Comparison of ENCODE assay signal across 21 cellular contexts in the genomic region with DNA sequence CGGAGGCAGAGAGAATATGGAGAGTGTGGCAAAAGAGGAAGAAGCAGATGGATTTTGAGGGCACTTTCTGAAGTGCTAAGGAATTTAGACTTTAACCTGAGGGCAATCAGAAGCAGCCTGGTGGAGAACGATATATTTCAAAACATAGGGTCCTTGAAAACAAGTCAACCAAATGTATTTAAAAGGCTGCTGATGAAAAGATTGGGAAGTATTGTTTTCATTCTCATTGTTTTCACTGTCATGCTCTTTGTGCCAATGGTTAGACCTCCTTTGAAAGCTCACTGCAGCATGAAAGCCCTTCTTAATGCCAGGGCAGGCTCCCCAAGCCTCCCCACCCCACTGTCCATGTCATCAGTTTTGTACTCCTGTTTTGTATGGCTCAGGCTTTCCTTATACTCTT. TPM values are rescaled to one million over a fixed set of nuclear protein-coding genes. Genes with fewer than 3 reads are reported as not detected.
DNase-seq lines count a peak whose midpoint lies in the region; ATAC-seq, FAIRE-seq and TF ChIP-seq lines count a peak whose summit lies in the region.
"Had no signal": no experiment of that assay in that cellular context is flagged by ENCODE, and none has a peak within 500 bp of the region (broad histone marks: within the 10 kb centered on the region; RNA-seq: fewer than 3 reads in every experiment).

No MANE protein-coding gene starts in this region.

- no peaks in the 10 kb centered on the region for H3K9me1 ChIP-seq in K562 (ENCODE audit: control insufficient read depth, insufficient read depth, low read length)

- H3K27ac ChIP-seq in HL-60 (replicated peaks) (peak overlapping the region; percentile 69), K562 (ENCODE audit: extremely low read depth, low read depth, low read length) (no peak overlapping the region; the same call in 2 of the 3 replicates), kidney (ENCODE audit: low read depth in 2 of 2, low read length in 2 of 2) (peak overlapping the region; percentile 75 to 98), thyroid gland (peak overlapping the region; percentile 81 to 99 (median 94))

- H3K36me3 ChIP-seq in K562 (ENCODE audit: control insufficient read depth, insufficient read depth, low read length) (no peaks in the 10 kb centered on the region), kidney (ENCODE audit: control insufficient read depth in 1 of 2, insufficient read depth in 2 of 2, low read length in 2 of 2) (peaks cover 14 to 15% of the 10 kb centered on the region in 2 donors), thyroid gland (peaks cover 0 to 13% of the 10 kb centered on the region in 2 donors), Caco-2 (ENCODE audit: control insufficient read depth, insufficient read depth, low read length) (0 out of 2 replicates have a peak, but pooled peaks cover 1% of the 10 kb centered on the region)

- no peaks in the 10 kb centered on the region for H3K79me2 ChIP-seq in K562 (ENCODE audit: control insufficient read depth, insufficient read depth, low read length)

- ATAC-seq in K562: no peak
- ATAC-seq: CD8-positive, alpha-beta T cell; HCT116 had no signal

- FAIRE-seq in K562 (lab: Jason Lieb, UNC) (no peak), kidney (lab: Jason Lieb, UNC) (no peak)
- FAIRE-seq: GM12891, GM18507 had no signal

- H3K4me1 Mint-ChIP-seq in Caco-2 (ENCODE audit: low read depth, unreplicated experiment): peaks cover 13% of the 10 kb centered on the region
- peaks cover 6% of the 10 kb centered on the region for H3K4me1 Mint-ChIP-seq in glutamatergic neuron (ENCODE audit: low read depth, unreplicated experiment)

- no peak for TF ChIP-seq EP300 in K562 (IDR thresholded peaks at IDR 0.05; ENCODE audit: low read length)

- 92% methylated on average over 2 of the region's 2 CpGs for WGBS in K562 (ENCODE audit: insufficient coverage, low coverage, missing lambda C conversion rate)
- 44 to 46% methylated on average over 2 of the region's 2 CpGs for WGBS in thyroid gland, 2 donors

- H3K27me3 Mint-ChIP-seq in Caco-2 (ENCODE audit: insufficient read depth, unreplicated experiment): no peaks in the 10 kb centered on the region
- H3K27me3 Mint-ChIP-seq in glutamatergic neuron (ENCODE audit: unreplicated experiment): no peaks in the 10 kb centered on the region

- H3K4me1 ChIP-seq in K562 (replicated peaks in 1 of 2; ENCODE audit: control insufficient read depth in 2 of 2, insufficient read depth in 2 of 2, low read length in 2 of 2) (peaks cover 18 to 55% of the 10 kb centered on the region in 2 experiments), kidney (ENCODE audit: control insufficient read depth in 1 of 2, insufficient read depth in 1 of 2, low read depth in 1 of 2, low read length in 2 of 2) (peaks cover 17 to 49% of the 10 kb centered on the region in 2 donors), thyroid gland (peaks cover 65 to 71% of the 10 kb centered on the region in 2 donors), Caco-2 (peaks cover 21% of the 10 kb centered on the region)

- intact Hi-C loops in K562 (cut with micrococcal nuclease) (no loop called here), kidney (cut with DNase I) (no loop called here), thyroid gland (cut with DNase I) (no loop called here), Caco-2 (cut with micrococcal nuclease; ENCODE audit: unreplicated experiment) (no loop called here)

- H3K9me3 Mint-ChIP-seq in Caco-2 (ENCODE audit: unreplicated experiment) (no peaks in the 10 kb centered on the region), glutamatergic neuron (ENCODE audit: unreplicated experiment) (no peaks in the 10 kb centered on the region)
- H3K9me3 Mint-ChIP-seq: CD4-positive, CD25-positive, alpha-beta regulatory T cell; CD8-positive, alpha-beta T cell had no signal

- no peak for DNase-seq in HL-60 (ENCODE audit: low read depth in 1 of 2, low spot score in 1 of 2)
- no peak for DNase-seq in K562 (ENCODE audit: extremely low read depth in 1 of 4, low spot score in 3 of 4)
- DNase-seq in kidney: no peak
- DNase-seq in thyroid gland: peak; percentile 42 to 47
- no peak for DNase-seq in SK-N-DZ (ENCODE audit: low spot score)
- no peak for DNase-seq in stimulated activated CD4-positive, alpha-beta T cell treated with anti-CD3 and anti-CD28 coated beads, Interleukin-4, amount 100 ng/mL, for 24 hours
- DNase-seq in Caco-2: no peak
- no peak for DNase-seq in glutamatergic neuron
- DNase-seq: C1 segment of cervical spinal cord; Calu3; CD4-positive, CD25-positive, alpha-beta regulatory T cell; CD8-positive, alpha-beta T cell; DMS53; DMS79 treated with DMSO at 0.1 percent for 48 hours; GF-D8; GOT3; H7 had no signal

- no peak overlapping the region for H3K4me2 ChIP-seq in K562 (ENCODE audit: insufficient read depth, low read length)

- no peaks in the 10 kb centered on the region for H3K9me3 ChIP-seq in K562 (replicated peaks; ENCODE audit: control insufficient read depth, insufficient read depth, low read depth, low read length)
- no peaks in the 10 kb centered on the region for H3K9me3 ChIP-seq in kidney (ENCODE audit: control insufficient read depth in 1 of 2, low read length in 2 of 2)
- H3K9me3 ChIP-seq in thyroid gland: no peaks in the 10 kb centered on the region
- H3K9me3 ChIP-seq in Caco-2: no peaks in the 10 kb centered on the region

- in situ Hi-C loops in K562 (cut with MboI): no loop called here

- H3K27ac Mint-ChIP-seq in Caco-2 (ENCODE audit: unreplicated experiment): no peak overlapping the region
- H3K27ac Mint-ChIP-seq in glutamatergic neuron (ENCODE audit: unreplicated experiment): no peak overlapping the region
- H3K27ac Mint-ChIP-seq: CD4-positive, CD25-positive, alpha-beta regulatory T cell; CD8-positive, alpha-beta T cell had no signal

- H3K27me3 ChIP-seq in HL-60 (ENCODE audit: insufficient read depth, poor library complexity, severe bottlenecking) (no peaks in the 10 kb centered on the region), K562 (ENCODE audit: control insufficient read depth in 2 of 2, insufficient read depth in 2 of 2, low read length in 2 of 2) (no peaks in the 10 kb centered on the region), thyroid gland (no peaks in the 10 kb centered on the region), Caco-2 (replicated peaks; ENCODE audit: control insufficient read depth, insufficient read depth, low read length) (no peaks in the 10 kb centered on the region)

- H3K9ac ChIP-seq in K562 (ENCODE audit: insufficient read depth in 1 of 2, low read depth in 2 of 2, low read length in 2 of 2) (no peak overlapping the region), kidney (ENCODE audit: low read length in 2 of 2) (peak overlapping the region in 1 of 2 donors; percentile 8)

- H2AFZ ChIP-seq in K562 (ENCODE audit: low read depth, low read length): peak overlapping the region; percentile 16; the same call in 1 of the 2 replicates

- peaks cover 14% of the 10 kb centered on the region for H3K36me3 Mint-ChIP-seq in Caco-2 (ENCODE audit: insufficient read depth, unreplicated experiment)
- no peaks in the 10 kb centered on the region for H3K36me3 Mint-ChIP-seq in glutamatergic neuron (ENCODE audit: unreplicated experiment)
- H3K36me3 Mint-ChIP-seq: CD4-positive, CD25-positive, alpha-beta regulatory T cell; CD8-positive, alpha-beta T cell had no signal

- no peak overlapping the region for H3K4me3 Mint-ChIP-seq in Caco-2 (ENCODE audit: unreplicated experiment)
- no peak overlapping the region for H3K4me3 Mint-ChIP-seq in glutamatergic neuron (ENCODE audit: unreplicated experiment)
- H3K4me3 Mint-ChIP-seq: CD4-positive, CD25-positive, alpha-beta regulatory T cell; CD8-positive, alpha-beta T cell had no signal

- TF ChIP-seq POLR2A in K562 (conservative IDR thresholded peaks at IDR 0.05) (no peak), thyroid gland (IDR thresholded peaks at IDR 0.05) (peak in 1 of 2 donors; percentile 43)

- H3K4me3 ChIP-seq in HL-60 (replicated peaks; ENCODE audit: insufficient read depth, low read length) (no peak overlapping the region), K562 (no peak overlapping the region), kidney (ENCODE audit: low read length in 2 of 2) (peak overlapping the region; percentile 37 to 92), thyroid gland (replicated peaks in 1 of 3) (no peak overlapping the region), Caco-2 (ENCODE audit: low read depth, low read length) (no peak overlapping the region)

- H4K20me1 ChIP-seq in K562 (replicated peaks; ENCODE audit: control insufficient read depth, insufficient read depth, low read length): no peaks in the 10 kb centered on the region

- no peak for TF ChIP-seq CTCF in HL-60 (IDR thresholded peaks at IDR 0.05; ENCODE audit: insufficient read depth, low read length)
- no peak for TF ChIP-seq CTCF in K562 (IDR thresholded peaks at IDR 0.05 in 2 of 3, conservative IDR thresholded peaks at IDR 0.05 in 1 of 3; ENCODE audit: insufficient read depth in 2 of 3, low read depth in 1 of 3, low read length in 3 of 3)
- no peak for TF ChIP-seq CTCF in kidney (IDR thresholded peaks at IDR 0.05; ENCODE audit: borderline replicate concordance, extremely low read depth, insufficient read depth)
- no peak for TF ChIP-seq CTCF in thyroid gland (IDR thresholded peaks at IDR 0.05)
- no peak for TF ChIP-seq CTCF in Caco-2 (IDR thresholded peaks at IDR 0.05; ENCODE audit: insufficient read depth in 1 of 2, low read depth in 1 of 2, low read length in 1 of 2, severe bottlenecking in 1 of 2, unreplicated experiment in 1 of 2)
- TF ChIP-seq CTCF in glutamatergic neuron (IDR thresholded peaks at IDR 0.05; ENCODE audit: partially characterized antibody, unreplicated experiment): no peak

- TF ChIP-seq RAD21 in K562 (CRISPR knock-in tag; conservative IDR thresholded peaks at IDR 0.05 in 1 of 2, IDR thresholded peaks at IDR 0.05 in 1 of 2): no peak

- BruUV-seq in K562 (replicated peaks; lab: Mats Ljungman, UMichigan): no TSS peak
- no TSS peak for BruUV-seq in Caco-2 (replicated peaks; lab: Mats Ljungman, UMichigan)

- POLR2A ChIA-PET in K562 (lab: Yijun Ruan, JAX): no interaction called here
- POLR2A ChIA-PET in Caco-2 (lab: Charles Lee): no interaction called here

- CTCF ChIA-PET in K562 (lab: Yijun Ruan, JAX; ENCODE audit: low intra/inter-chr PET ratio): no interaction called here
- CTCF ChIA-PET in Caco-2 (lab: Charles Lee): no interaction called here

RNA-seq across cellular contexts. Expression of gene GPX3, which starts 2.5 kb away (rescaled TPM):
- total RNA-seq in K562 (2011; cell fraction: chromatin; rRNA removed; ENCODE audit: low replicate concordance): 0.28 and 0.32 TPM in 2 replicates
- 0.83 TPM in 1 of 2 replicates, not detected in the other for total RNA-seq in K562 (2011; cell fraction: nucleolus; rRNA removed)
- not detected in 2 replicates for total RNA-seq in K562 (2011; cell fraction: nucleoplasm; rRNA removed)
- total RNA-seq in K562 (2014; rRNA removed): not detected in 2 replicates
- total RNA-seq in K562 (2014; rRNA removed; fragmentation: Illumina TruSeq; extraction: Trizol): not detected in 2 replicates
- not detected in 2 replicates for total RNA-seq in K562 (2015; rRNA removed; fragmentation: Illumina TruSeq; extraction: Trizol)
- total RNA-seq in K562 (2021): 0.72 and 0.86 TPM in 2 replicates
- polyA plus RNA-seq in K562 (2011; rRNA removed): 0.16 TPM in 1 of 2 replicates, not detected in the other
- 0.10 and 0.44 TPM in 2 replicates for polyA plus RNA-seq in K562 (2011; cell fraction: cytosol; rRNA removed)
- polyA plus RNA-seq in K562 (2011; cell fraction: nucleus; rRNA removed): 0.10 TPM in 1 of 2 replicates, not detected in the other
- polyA plus RNA-seq in K562 (2012): 0.87 and 2.2 TPM in 2 replicates
- 0.25 TPM in 1 of 2 replicates, not detected in the other for polyA plus RNA-seq in K562 (2014; fragmentation: Illumina TruSeq; extraction: Trizol)
- not detected for polyA plus RNA-seq in K562 (2014; fragmentation: Nextera tagmentation; extraction: Ambion mirVana)
- not detected in 2 replicates for polyA plus RNA-seq in K562 (2014; rRNA removed)
- not detected in 2 replicates for polyA minus RNA-seq in K562 (2011; rRNA and poly(A)+ RNA removed)
- 2.3 TPM in 1 of 2 replicates, not detected in the other for polyA minus RNA-seq in K562 (2011; cell fraction: cytosol; rRNA and poly(A)+ RNA removed)
- not detected in 2 replicates for polyA minus RNA-seq in K562 (2011; cell fraction: nucleus; rRNA and poly(A)+ RNA removed)
- total RNA-seq in kidney: 1,327 TPM
- 27,893 TPM for polyA plus RNA-seq in kidney (ENCODE audit: insufficient read depth, low read depth, low replicate concordance)
- total RNA-seq in thyroid gland: over 10,000 TPM in 1 of 4 donors, 1,000 to 10,000 TPM in 3; 2,730 to 12,549 (median 7,201) TPM
- polyA plus RNA-seq in SK-N-DZ (2014; cell fraction: cytosol; rRNA removed): 18.0 and 24.9 TPM in 2 replicates
- polyA plus RNA-seq in SK-N-DZ (2014; cell fraction: nucleus; rRNA removed): 6.9 and 9.1 TPM in 2 replicates
- total RNA-seq in Caco-2 (2022): 80.6 and 86.6 TPM in 2 replicates
- total RNA-seq in glutamatergic neuron (ENCODE audit: unreplicated experiment): 20.4 TPM
- total RNA-seq: A172; Calu3; CD8-positive, alpha-beta T cell had no signal

Comparison
In these comparisons a context has a peak if more than half of its experiments do, and no peak if none do; other contexts are left out.
1. DNase-seq: peak in thyroid gland (2 of 2); none in HL-60 (0 of 2), K562 (0 of 4), kidney (single experiment), SK-N-DZ (single experiment), stimulated activated CD4-positive, alpha-beta T cell treated with anti-CD3 and anti-CD28 coated beads, Interleukin-4, amount 100 ng/mL, for 24 hours (single experiment), Caco-2 (0 of 2) and glutamatergic neuron (single experiment).
2. H3K4me3 ChIP-seq: peak in kidney (2 of 2); none in HL-60 (single experiment), K562 (single experiment), thyroid gland (0 of 3) and Caco-2 (single experiment).
3. RNA of gene GPX3, which starts 2.5 kb away (total RNA-seq): 2,730 to 12,549 TPM in thyroid gland and 1,327 TPM in kidney (single experiment); 80.6 to 86.6 TPM in Caco-2, 20.4 TPM in glutamatergic neuron (single experiment) and 0.28 to 0.86 TPM in K562; every median in the first group is over 10 times any median in the second.